Comparison of ENCODE assay signal across 8 cellular contexts in the genomic region with DNA sequence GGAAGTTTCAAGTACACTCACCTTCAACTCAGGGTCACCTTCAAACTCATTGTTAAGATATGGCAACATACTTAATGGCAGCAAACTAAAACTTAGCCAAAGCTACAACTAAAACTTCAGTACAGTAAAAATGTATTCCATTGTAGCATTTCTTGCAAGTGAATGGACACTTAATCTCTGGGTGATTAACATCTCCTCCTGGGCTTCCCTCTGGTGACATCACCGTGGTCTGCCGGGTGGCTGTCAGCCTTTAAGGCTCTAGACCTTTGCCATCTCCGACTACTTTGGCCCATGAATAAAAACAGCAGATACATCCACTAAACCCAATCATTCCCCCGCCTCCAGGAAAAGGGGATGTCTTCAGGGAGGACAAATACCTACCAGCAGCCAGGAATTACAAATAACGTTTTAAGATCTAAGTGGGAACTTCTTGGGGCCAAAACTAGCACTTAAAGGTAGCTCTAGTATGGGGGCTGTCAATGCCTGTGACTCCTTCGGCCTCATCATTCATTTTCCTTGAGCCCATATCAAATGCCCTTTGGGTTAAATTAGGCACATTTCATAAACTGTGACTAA. TPM values are rescaled to one million over a fixed set of nuclear protein-coding genes. Genes with fewer than 3 reads are reported as not detected.
A peak's percentile ranks its signal among the peaks of the same experiment; 100 is the strongest.
DNase-seq lines count a peak whose midpoint lies in the region; ATAC-seq, FAIRE-seq and TF ChIP-seq lines count a peak whose summit lies in the region.

No MANE protein-coding gene starts in this region.

- no peaks in the 10 kb centered on the region for H3K36me3 Mint-ChIP-seq in astrocyte (ENCODE audit: low read depth, unreplicated experiment)
- H3K36me3 Mint-ChIP-seq in mesothelial cell of epicardium, result no peaks in the 10 kb centered on the region

- no peak overlapping the region for H3K9ac ChIP-seq in astrocyte (ENCODE audit: low read length)

- H3K4me1 Mint-ChIP-seq in astrocyte (ENCODE audit: low read depth, unreplicated experiment) (peaks cover 4% of the 10 kb centered on the region), mesothelial cell of epicardium (peaks cover 6% of the 10 kb centered on the region)

- H3K4me2 ChIP-seq in astrocyte (ENCODE audit: low read length), result peak overlapping the region; percentile 77

- no peak for ATAC-seq in HG03135 (IDR thresholded peaks at IDR 0.05; ENCODE audit: unreplicated experiment)

- H3K4me1 ChIP-seq in ACC112 (ENCODE audit: control insufficient read depth, insufficient read depth, low read length, unreplicated experiment), result no peaks in the 10 kb centered on the region
- no peaks in the 10 kb centered on the region for H3K4me1 ChIP-seq in astrocyte (ENCODE audit: insufficient read depth, low read length)

- DNase-seq in H7, result no peak
- DNase-seq in astrocyte (ENCODE audit: low read depth), result no peak
- DNase-seq in mesothelial cell of epicardium (ENCODE audit: low spot score in 2 of 2, unreplicated experiment in 2 of 2), result no peak
- DNase-seq in RPMI8226, result no peak
- DNase-seq in NCI-H524 (lab: John Stamatoyannopoulos, UW), result no peak
- no peak for DNase-seq in NCI-H748 treated with DMSO at 0.1 percent for 48 hours (lab: John Stamatoyannopoulos, UW)

- H3K4me3 ChIP-seq in ACC112 (ENCODE audit: low read depth, low read length) (peak overlapping the region; percentile 69; the same call in 1 of the 2 replicates), H7 (ENCODE audit: insufficient read depth, low read depth, low read length) (peak overlapping the region; percentile 53), astrocyte (ENCODE audit: insufficient read depth, low read depth, low read length) (no peak overlapping the region)

- H3K4me3 Mint-ChIP-seq in astrocyte (ENCODE audit: unreplicated experiment), result peak overlapping the region; percentile 75
- peak overlapping the region; percentile 66 for H3K4me3 Mint-ChIP-seq in mesothelial cell of epicardium

- H3K27ac ChIP-seq in ACC112 (ENCODE audit: low read depth, low read length) (no peak overlapping the region), astrocyte (ENCODE audit: low read depth, low read length) (no peak overlapping the region)

- H3K27me3 Mint-ChIP-seq in astrocyte (ENCODE audit: low read depth, unreplicated experiment), result peaks cover 74% of the 10 kb centered on the region
- peaks cover 76% of the 10 kb centered on the region for H3K27me3 Mint-ChIP-seq in mesothelial cell of epicardium (ENCODE audit: low read depth)

- no peaks in the 10 kb centered on the region for H3K9me3 ChIP-seq in astrocyte (ENCODE audit: insufficient read depth, low read depth, low read length)

- H3K9me3 Mint-ChIP-seq in astrocyte (ENCODE audit: unreplicated experiment) (peaks cover 4% of the 10 kb centered on the region), mesothelial cell of epicardium (no peaks in the 10 kb centered on the region)

- TF ChIP-seq CTCF in astrocyte (IDR thresholded peaks at IDR 0.05; ENCODE audit: insufficient read depth, low read depth, low read length) (no peak), mesothelial cell of epicardium (IDR thresholded peaks at IDR 0.05; ENCODE audit: unreplicated experiment) (no peak)

- H3K27ac Mint-ChIP-seq in astrocyte (ENCODE audit: unreplicated experiment), result no peak overlapping the region
- H3K27ac Mint-ChIP-seq in mesothelial cell of epicardium, result no peak overlapping the region

- H4K20me1 ChIP-seq in astrocyte (ENCODE audit: insufficient read depth, low read length), result no peaks in the 10 kb centered on the region

- no peak for FAIRE-seq in astrocyte (lab: Jason Lieb, UNC)

- peaks cover 49% of the 10 kb centered on the region for H3K27me3 ChIP-seq in ACC112 (ENCODE audit: insufficient read depth, low read length)
- H3K27me3 ChIP-seq in H7 (ENCODE audit: control insufficient read depth, insufficient read depth, low read length), result peaks cover 21% of the 10 kb centered on the region
- H3K27me3 ChIP-seq in astrocyte (ENCODE audit: insufficient read depth, low read length), result peaks cover 36% of the 10 kb centered on the region

- no peak overlapping the region for H2AFZ ChIP-seq in ACC112 (ENCODE audit: low read length, unreplicated experiment)
- H2AFZ ChIP-seq in astrocyte (ENCODE audit: low read depth, low read length), result no peak overlapping the region

- no peaks in the 10 kb centered on the region for H3K79me2 ChIP-seq in ACC112 (ENCODE audit: control insufficient read depth, insufficient read depth, low read length, unreplicated experiment)
- H3K79me2 ChIP-seq in astrocyte (ENCODE audit: insufficient read depth, low read length), result no peaks in the 10 kb centered on the region

- H3K36me3 ChIP-seq in ACC112 (ENCODE audit: insufficient read depth, low read length), result no peaks in the 10 kb centered on the region
- H3K36me3 ChIP-seq in H7 (replicated peaks; ENCODE audit: control insufficient read depth, insufficient read depth, low read length), result no peaks in the 10 kb centered on the region
- no peaks in the 10 kb centered on the region for H3K36me3 ChIP-seq in astrocyte (ENCODE audit: insufficient read depth, low read length)

RNA-seq across cellular contexts. Expression of a gene that starts 1.2 kb away (rescaled TPM):
- total RNA-seq in H7 (2014; rRNA removed; shearing (Covaris generic)), result 1.2 and 1.6 TPM in 2 replicates
- total RNA-seq in astrocyte (0.05 TPM in 1 of 2 replicates, not detected in the other), mesothelial cell of epicardium (0.13 to 0.54 TPM (median 0.16 TPM) in 3 replicates)
